Comparison of ENCODE assay signal across 15 cellular contexts in the genomic region with DNA sequence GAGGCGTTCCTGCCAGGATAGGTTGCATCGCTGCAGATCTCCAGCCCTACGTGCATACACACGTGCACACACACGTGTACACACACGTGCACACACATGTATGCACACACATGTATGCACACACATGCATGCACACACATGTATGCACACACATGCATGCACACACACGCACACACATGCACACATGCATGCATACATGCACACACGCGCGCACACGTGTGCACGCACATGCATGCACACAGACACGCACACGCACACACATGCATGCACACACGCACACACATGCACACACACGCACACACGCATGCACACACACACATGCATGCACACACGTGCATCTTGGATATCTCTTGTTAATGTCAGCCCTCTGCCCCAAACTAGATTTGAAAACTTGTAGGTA. TPM values are rescaled to one million over a fixed set of nuclear protein-coding genes. Genes with fewer than 3 reads are reported as not detected.
DNase-seq lines count a peak whose midpoint lies in the region; ATAC-seq, FAIRE-seq and TF ChIP-seq lines count a peak whose summit lies in the region.
"Had no signal": no experiment of that assay in that cellular context is flagged by ENCODE, and none has a peak within 500 bp of the region (broad histone marks: within the 10 kb centered on the region; RNA-seq: fewer than 3 reads in every experiment).

No MANE protein-coding gene starts in this region.

- no peak for FAIRE-seq in A549 (lab: Jason Lieb, UNC)
- no peak for FAIRE-seq in GM12878 (lab: Jason Lieb, UNC)
- FAIRE-seq: GM18507 had no signal

- TF ChIP-seq EP300 in A549 (IDR thresholded peaks at IDR 0.05) = no peak
- no peak for TF ChIP-seq EP300 in GM12878 (IDR thresholded peaks at IDR 0.05; ENCODE audit: borderline replicate concordance in 1 of 2, control insufficient read depth in 1 of 2, low read depth in 2 of 2, low read length in 2 of 2)
- TF ChIP-seq EP300 in neural cell (conservative IDR thresholded peaks at IDR 0.05; ENCODE audit: poor library complexity, severe bottlenecking) = no peak

- CTCF ChIA-PET in A549 (lab: Yijun Ruan, JAX) (interaction anchor here (1.2 to 39.8 kb wide), 5 partner anchors 7 to 165 kb away, joined by 3 to 1281 read pairs (median 44); a partner anchor contains a TSS), GM12878 (lab: Yijun Ruan, JAX) (no interaction called here)

- DNase-seq in A549 (ENCODE audit: low read depth in 1 of 2, low spot score in 1 of 2) (no peak), GM12878 (ENCODE audit: low read depth, low spot score) (no peak), omental fat pad (ENCODE audit: low spot score) (no peak), mesenteric fat pad (ENCODE audit: low spot score) (no peak), WERI-Rb-1 (no peak)
- DNase-seq in activated CD4-positive, alpha-beta T cell treated with anti-CD3 and anti-CD28 coated beads, Interleukin-2, amount 50 U/mL, for 1 hour = no peak
- DNase-seq: 8988T; Calu3; CD4-positive, alpha-beta T cell; DMS 273 treated with DMSO at 0.1 percent for 48 hours; HCEC 1CT had no signal

- intact Hi-C loops in GM12878 (cut with micrococcal nuclease; ENCODE audit: unreplicated experiment) = no loop called here

- no peaks in the 10 kb centered on the region for H3K36me3 ChIP-seq in BLaER1 treated with 17β-estradiol and CSF1 and Interleukin-3, amounts not matched to agents 10 nM and 100 nM
- H3K36me3 ChIP-seq in GM12878 (ENCODE audit: control insufficient read depth in 2 of 2, insufficient read depth in 2 of 2, low read length in 1 of 2) (no peaks in the 10 kb centered on the region), neural cell (ENCODE audit: insufficient read depth, low read length) (no peaks in the 10 kb centered on the region), WERI-Rb-1 (0 out of 2 replicates have a peak, but pooled peaks cover 4% of the 10 kb centered on the region)

- H3K4me2 ChIP-seq in A549 (no peak overlapping the region), GM12878 (ENCODE audit: control insufficient read depth, insufficient read depth) (no peak overlapping the region), neural cell (ENCODE audit: low read length) (no peak overlapping the region)
- H3K4me2 ChIP-seq in BLaER1 treated with 17β-estradiol and CSF1 and Interleukin-3, amounts not matched to agents 10 nM and 100 nM = peak overlapping the region; percentile 56 to 100 (median 76); a peak in 20 of 22 replicates
- H3K4me2 ChIP-seq: KMS-11 had no signal

- no TSS peak for BruUV-seq in GM12878 (replicated peaks; lab: Mats Ljungman, UMichigan)

- in situ Hi-C loops in GM12878 (cut with MboI) = no loop called here

- no peaks in the 10 kb centered on the region for H3K9me2 ChIP-seq in neural cell (ENCODE audit: insufficient read depth, low read length)

- RAD21 ChIA-PET in GM12878 (lab: Charles Lee; ENCODE audit: unreplicated experiment) = no interaction called here

- H3K9ac ChIP-seq in BLaER1 treated with 17β-estradiol and CSF1 and Interleukin-3, amounts not matched to agents 10 nM and 100 nM = no peak overlapping the region
- H3K9ac ChIP-seq in GM12878 (ENCODE audit: control insufficient read depth, insufficient read depth, low read length) = no peak overlapping the region
- H3K9ac ChIP-seq in neural cell (ENCODE audit: low read length) = no peak overlapping the region
- H3K9ac ChIP-seq: KMS-11 had no signal

- H4K20me1 ChIP-seq in BLaER1 treated with 17β-estradiol and CSF1 and Interleukin-3, amounts not matched to agents 10 nM and 100 nM = peaks cover 0 to 47% (median 10%) of the 10 kb centered on the region in 11 experiments; a peak in 10 of 22 replicates
- H4K20me1 ChIP-seq in GM12878 (ENCODE audit: control insufficient read depth, insufficient read depth) (no peaks in the 10 kb centered on the region; the same call in 1 of the 2 replicates), neural cell (ENCODE audit: insufficient read depth) (no peaks in the 10 kb centered on the region)

- no peak; the same call in none of the 2 replicates for TF ChIP-seq POLR2A in A549 (IDR thresholded peaks at IDR 0.05; ENCODE audit: low read length)
- no peak for TF ChIP-seq POLR2A in GM12878 (IDR thresholded peaks at IDR 0.05; ENCODE audit: low read depth, low read length)

- SMC1A ChIA-PET in GM12878 (lab: Charles Lee; ENCODE audit: uncharacterized antibody, unreplicated experiment) = interaction anchor here (0.6 kb wide), 1 partner anchor 32 kb away, joined by 4 read pairs; no protein-coding TSS in a partner anchor

- H3F3A ChIP-seq in neural cell (ENCODE audit: insufficient read depth, low read length, poor library complexity, severe bottlenecking) = peaks cover 3% of the 10 kb centered on the region

- TF ChIP-seq CTCF in A549 (IDR thresholded peaks at IDR 0.05) (no peak), GM12878 (IDR thresholded peaks at IDR 0.05 in 2 of 3, conservative IDR thresholded peaks at IDR 0.05 in 1 of 3; ENCODE audit: control insufficient read depth in 2 of 3, extremely low read depth in 1 of 3, insufficient read depth in 1 of 3, low read depth in 3 of 3, low read length in 3 of 3) (no peak), neural cell (IDR thresholded peaks at IDR 0.05; ENCODE audit: poor library complexity, severe bottlenecking) (no peak), omental fat pad (IDR thresholded peaks at IDR 0.05) (no peak), WERI-Rb-1 (IDR thresholded peaks at IDR 0.05; ENCODE audit: low read depth, low read length) (no peak)

- no peaks in the 10 kb centered on the region; a peak in 1 of 22 replicates for H3K27me3 ChIP-seq in BLaER1 treated with 17β-estradiol and CSF1 and Interleukin-3, amounts not matched to agents 10 nM and 100 nM
- H3K27me3 ChIP-seq in GM12878 (replicated peaks in 1 of 2; ENCODE audit: control insufficient read depth in 2 of 2, insufficient read depth in 2 of 2, low read length in 1 of 2) (no peaks in the 10 kb centered on the region), neural cell (ENCODE audit: insufficient read depth, low read depth, low read length) (no peaks in the 10 kb centered on the region), WERI-Rb-1 (ENCODE audit: insufficient read depth, low read depth, severe bottlenecking) (no peaks in the 10 kb centered on the region)

- H3K9me3 ChIP-seq in A549 (no peaks in the 10 kb centered on the region), GM12878 (replicated peaks; ENCODE audit: control insufficient read depth, insufficient read depth, low read length) (no peaks in the 10 kb centered on the region), neural cell (ENCODE audit: low read length) (no peaks in the 10 kb centered on the region), WERI-Rb-1 (ENCODE audit: severe bottlenecking) (no peaks in the 10 kb centered on the region)
- H3K9me3 ChIP-seq in BLaER1 treated with 17β-estradiol and CSF1 and Interleukin-3, amounts not matched to agents 10 nM and 100 nM (replicated peaks in 1 of 11) = no peaks in the 10 kb centered on the region

- H3K4me1 ChIP-seq in A549 (peaks cover 36% of the 10 kb centered on the region), GM12878 (ENCODE audit: control insufficient read depth, insufficient read depth, low read length) (peaks cover 4% of the 10 kb centered on the region; the same call in 1 of the 2 replicates)
- H3K4me1 ChIP-seq in BLaER1 treated with 17β-estradiol and CSF1 and Interleukin-3, amounts not matched to agents 10 nM and 100 nM = peaks cover 59 to 72% (median 67%) of the 10 kb centered on the region in 10 experiments

- WGBS in A549 (ENCODE audit: missing lambda C conversion rate) = 86% methylated on average over 18 of the region's 18 CpGs
- 80% methylated on average over 18 of the region's 18 CpGs for WGBS in GM12878 (ENCODE audit: insufficient coverage, insufficient replicate concordance, low lambda C conversion rate, missing lambda C conversion rate)

- H3K4me3 ChIP-seq in A549 (no peak overlapping the region), GM12878 (no peak overlapping the region), neural cell (ENCODE audit: low read length) (no peak overlapping the region), WERI-Rb-1 (ENCODE audit: low read depth, low read length) (no peak overlapping the region)
- H3K4me3 ChIP-seq in BLaER1 treated with 17β-estradiol and CSF1 and Interleukin-3, amounts not matched to agents 10 nM and 100 nM = no peak overlapping the region

- no peak overlapping the region for H3K27ac ChIP-seq in A549
- H3K27ac ChIP-seq in BLaER1 treated with 17β-estradiol and CSF1 and Interleukin-3, amounts not matched to agents 10 nM and 100 nM = no peak overlapping the region
- H3K27ac ChIP-seq in GM12878 (ENCODE audit: control insufficient read depth, insufficient read depth) = no peak overlapping the region
- H3K27ac ChIP-seq in neural cell (ENCODE audit: low read length) = no peak overlapping the region
- no peak overlapping the region for H3K27ac ChIP-seq in WERI-Rb-1
- H3K27ac ChIP-seq: KMS-11 had no signal

- TF ChIP-seq RAD21 in A549 (conservative IDR thresholded peaks at IDR 0.05 in 1 of 2, IDR thresholded peaks at IDR 0.05 in 1 of 2) (no peak), GM12878 (IDR thresholded peaks at IDR 0.05; ENCODE audit: insufficient read depth, low read depth, low read length) (no peak), neural cell (conservative IDR thresholded peaks at IDR 0.05) (no peak)

- ATAC-seq in A549 (no peak), GM12878 (no peak), omental fat pad (ENCODE audit: low FRiP score) (no peak)

- no peak overlapping the region for H2AFZ ChIP-seq in GM12878 (ENCODE audit: control insufficient read depth, low read depth, low read length)
- H2AFZ ChIP-seq in neural cell (ENCODE audit: low read depth, low read length) = no peak overlapping the region

- H3K79me2 ChIP-seq in GM12878 (ENCODE audit: control insufficient read depth, insufficient read depth, low read length) (no peaks in the 10 kb centered on the region), neural cell (replicated peaks; ENCODE audit: insufficient read depth, low read length) (no peaks in the 10 kb centered on the region)

- POLR2A ChIA-PET in A549 (lab: Yijun Ruan, JAX) = no interaction called here
- POLR2A ChIA-PET in GM12878 (lab: Charles Lee) = no interaction called here

RNA-seq across cellular contexts. Expression of a gene that starts 12.1 kb away (rescaled TPM):
- polyA plus RNA-seq in A549 (2011; rRNA removed) (21.9 and 34.1 TPM in 2 replicates), A549 (2017; fragmentation: RNase III; extraction: RNeasy Plus Mini Kit Qiagen cat#74134 plus additional on column Dnase treatment) (25.9 to 31.9 TPM (median 31.0 TPM) in 3 replicates), GM12878 (2011; rRNA removed) (9.1 and 11.3 TPM in 2 replicates), GM12878 (2014; fragmentation: Illumina TruSeq; extraction: Trizol) (1.7 and 4.2 TPM in 2 replicates), GM12878 (2014; fragmentation: Nextera tagmentation; extraction: Ambion mirVana) (1 to 10 TPM in 1 of 2 experiments, under 1 TPM in 1; 0.69 to 1.2 TPM), GM12878 (2014; rRNA removed) (19.6 and 20.4 TPM in 2 replicates), GM12878 (2016; fragmentation: Nextera tagmentation; extraction: Ambion mirVana) (1 to 10 TPM; 1.6 to 1.8 TPM), neural cell (31.9 and 34.6 TPM in 2 replicates)
- polyA plus RNA-seq in A549 (2012; cell fraction: cytosol; rRNA removed) = 31.9 and 46.3 TPM in 2 replicates
- 48.9 and 61.8 TPM in 2 replicates for polyA plus RNA-seq in A549 (2012; cell fraction: nucleus; rRNA removed)
- 20.6 and 27.0 TPM in 2 replicates for polyA minus RNA-seq in A549 (2011; rRNA and poly(A)+ RNA removed)
- total RNA-seq in GM12878 (2013; cell fraction: nucleolus; rRNA removed) = 12.4 and 13.3 TPM in 2 replicates
- total RNA-seq in GM12878 (2014; rRNA removed) (14.5 and 15.5 TPM in 2 replicates), GM12878 (2014; rRNA removed; fragmentation: Illumina TruSeq; extraction: Trizol) (4.3 and 4.6 TPM in 2 replicates), GM12878 (2021) (23.1 and 24.6 TPM in 2 replicates), omental fat pad (10 to 100 TPM in 2 of 4 donors, 1 to 10 TPM in 2; 5.5 to 16.6 (median 10.6) TPM), mesenteric fat pad (16.9 TPM)
- polyA plus RNA-seq in GM12878 (2011; ENCODE audit: low read depth) = 3.0 TPM
- 10.8 and 17.6 TPM in 2 replicates for polyA plus RNA-seq in GM12878 (2011; cell fraction: cytosol; rRNA removed)
- polyA plus RNA-seq in GM12878 (2011; cell fraction: nucleus; rRNA removed) = 40.0 and 48.6 TPM in 2 replicates
- 12.7 and 18.0 TPM in 2 replicates for polyA plus RNA-seq in GM12878 (2012)
- 5.6 and 15.7 TPM in 2 replicates for polyA minus RNA-seq in GM12878 (2011; rRNA and poly(A)+ RNA removed)
- polyA minus RNA-seq in GM12878 (2011; cell fraction: cytosol; rRNA and poly(A)+ RNA removed) = 13.2 and 17.0 TPM in 2 replicates
- 11.6 and 17.4 TPM in 2 replicates for polyA minus RNA-seq in GM12878 (2011; cell fraction: nucleus; rRNA and poly(A)+ RNA removed)
- 43.3 and 45.8 TPM in 2 replicates for polyA minus RNA-seq in neural cell

RNA-seq across cellular contexts. Expression of a gene that starts 30.3 kb away (rescaled TPM):
- polyA plus RNA-seq in A549 (2011; rRNA removed) (1.5 and 2.8 TPM in 2 replicates), A549 (2017; fragmentation: RNase III; extraction: RNeasy Plus Mini Kit Qiagen cat#74134 plus additional on column Dnase treatment) (11.0 to 13.1 TPM (median 11.9 TPM) in 3 replicates), GM12878 (2011; rRNA removed) (0.35 and 0.64 TPM in 2 replicates), GM12878 (2014; fragmentation: Illumina TruSeq; extraction: Trizol) (0.57 and 1.2 TPM in 2 replicates), GM12878 (2014; fragmentation: Nextera tagmentation; extraction: Ambion mirVana) (under 1 TPM; 0.03 to 0.16 TPM), GM12878 (2014; rRNA removed) (1.9 and 2.1 TPM in 2 replicates), GM12878 (2016; fragmentation: Nextera tagmentation; extraction: Ambion mirVana) (1 to 10 TPM; 2.1 to 3.4 TPM), neural cell (15.4 and 27.6 TPM in 2 replicates)
- 3.5 and 3.8 TPM in 2 replicates for polyA plus RNA-seq in A549 (2012; cell fraction: cytosol; rRNA removed)
- polyA plus RNA-seq in A549 (2012; cell fraction: nucleus; rRNA removed) = 4.8 and 7.2 TPM in 2 replicates
- 2.5 and 2.8 TPM in 2 replicates for polyA minus RNA-seq in A549 (2011; rRNA and poly(A)+ RNA removed)
- total RNA-seq in GM12878 (2013; cell fraction: nucleolus; rRNA removed) = 3.7 and 4.0 TPM in 2 replicates
- total RNA-seq in GM12878 (2014; rRNA removed) (1.6 and 1.9 TPM in 2 replicates), GM12878 (2014; rRNA removed; fragmentation: Illumina TruSeq; extraction: Trizol) (1.5 and 1.9 TPM in 2 replicates), GM12878 (2021) (6.3 and 6.7 TPM in 2 replicates), omental fat pad (1 to 10 TPM in 2 of 4 donors, under 1 TPM in 2; 0.88 to 2.2 (median 1.2) TPM), mesenteric fat pad (7.5 TPM)
- 0.80 TPM for polyA plus RNA-seq in GM12878 (2011; ENCODE audit: low read depth)
- polyA plus RNA-seq in GM12878 (2011; cell fraction: cytosol; rRNA removed) = 1.4 and 1.6 TPM in 2 replicates
- polyA plus RNA-seq in GM12878 (2011; cell fraction: nucleus; rRNA removed) = 2.8 and 6.6 TPM in 2 replicates
- 1.8 and 3.9 TPM in 2 replicates for polyA plus RNA-seq in GM12878 (2012)
- 0.59 and 0.67 TPM in 2 replicates for polyA minus RNA-seq in GM12878 (2011; rRNA and poly(A)+ RNA removed)
- polyA minus RNA-seq in GM12878 (2011; cell fraction: cytosol; rRNA and poly(A)+ RNA removed) = 1.2 TPM in 2 replicates
- polyA minus RNA-seq in GM12878 (2011; cell fraction: nucleus; rRNA and poly(A)+ RNA removed) = 0.48 and 0.86 TPM in 2 replicates
- polyA minus RNA-seq in neural cell = 26.4 and 33.8 TPM in 2 replicates

RNA-seq across cellular contexts. Expression of a gene that starts 49.2 kb away (rescaled TPM):
- polyA plus RNA-seq in A549 (2011; rRNA removed) (7.4 and 8.2 TPM in 2 replicates), A549 (2017; fragmentation: RNase III; extraction: RNeasy Plus Mini Kit Qiagen cat#74134 plus additional on column Dnase treatment) (13.6 to 16.4 TPM (median 14.9 TPM) in 3 replicates), GM12878 (2011; rRNA removed) (1.9 and 3.7 TPM in 2 replicates), GM12878 (2014; fragmentation: Illumina TruSeq; extraction: Trizol) (1.0 and 3.1 TPM in 2 replicates), GM12878 (2014; fragmentation: Nextera tagmentation; extraction: Ambion mirVana) (under 1 TPM; 0.35 to 0.44 TPM), GM12878 (2014; rRNA removed) (4.7 and 6.2 TPM in 2 replicates), GM12878 (2016; fragmentation: Nextera tagmentation; extraction: Ambion mirVana) (1 to 10 TPM; 5.8 to 6.5 TPM), neural cell (15.9 and 16.9 TPM in 2 replicates)
- 14.4 and 18.3 TPM in 2 replicates for polyA plus RNA-seq in A549 (2012; cell fraction: cytosol; rRNA removed)
- 29.6 and 34.9 TPM in 2 replicates for polyA plus RNA-seq in A549 (2012; cell fraction: nucleus; rRNA removed)
- polyA minus RNA-seq in A549 (2011; rRNA and poly(A)+ RNA removed) = 11.6 and 13.7 TPM in 2 replicates
- 7.7 and 8.1 TPM in 2 replicates for total RNA-seq in GM12878 (2013; cell fraction: nucleolus; rRNA removed)
- total RNA-seq in GM12878 (2014; rRNA removed) (4.1 and 5.9 TPM in 2 replicates), GM12878 (2014; rRNA removed; fragmentation: Illumina TruSeq; extraction: Trizol) (3.4 and 3.5 TPM in 2 replicates), GM12878 (2021) (7.5 and 8.5 TPM in 2 replicates), omental fat pad (1 to 10 TPM in 2 of 4 donors, under 1 TPM in 2; 0.28 to 5.2 (median 1.5) TPM), mesenteric fat pad (2.9 TPM)
- 0.35 TPM for polyA plus RNA-seq in GM12878 (2011; ENCODE audit: low read depth)
- 5.0 and 6.4 TPM in 2 replicates for polyA plus RNA-seq in GM12878 (2011; cell fraction: cytosol; rRNA removed)
- polyA plus RNA-seq in GM12878 (2011; cell fraction: nucleus; rRNA removed) = 8.9 and 13.7 TPM in 2 replicates
- 1.1 and 1.8 TPM in 2 replicates for polyA plus RNA-seq in GM12878 (2012)
- polyA minus RNA-seq in GM12878 (2011; rRNA and poly(A)+ RNA removed) = 3.1 and 6.5 TPM in 2 replicates
- polyA minus RNA-seq in GM12878 (2011; cell fraction: cytosol; rRNA and poly(A)+ RNA removed) = 2.8 and 2.9 TPM in 2 replicates
- 3.7 and 7.4 TPM in 2 replicates for polyA minus RNA-seq in GM12878 (2011; cell fraction: nucleus; rRNA and poly(A)+ RNA removed)
- polyA minus RNA-seq in neural cell = 27.1 and 28.5 TPM in 2 replicates

Comparison
In these comparisons a context has a peak if more than half of its experiments do, and no peak if none do; other contexts are left out.
1. H3K4me2 ChIP-seq: peak in BLaER1 treated with 17β-estradiol and CSF1 and Interleukin-3, amounts not matched to agents 10 nM and 100 nM (11 of 11); none in A549 (single experiment), GM12878 (single experiment) and neural cell (single experiment).